In genomic region chr16:27223701-27224100, GRCh38 we compare ENCODE assay signal across 21 cellular contexts. TPM values are rescaled to one million over a fixed set of nuclear protein-coding genes. Genes with fewer than 3 reads are reported as not detected.
DNase-seq lines count a peak whose midpoint lies in the region; ATAC-seq, FAIRE-seq and TF ChIP-seq lines count a peak whose summit lies in the region.
"Had no signal": no experiment of that assay in that cellular context is flagged by ENCODE, and none has a peak within 500 bp of the region (broad histone marks: within the 10 kb centered on the region; RNA-seq: fewer than 3 reads in every experiment).

No MANE protein-coding gene starts in this region.

- peak overlapping the region; percentile 34 for H3K27ac Mint-ChIP-seq in activated naive CD4-positive, alpha-beta T cell treated with anti-CD3 and anti-CD28 coated beads, Interleukin-2, amount 10 ng/mL, durations not matched to agents 7 days and 5 days
- H3K27ac Mint-ChIP-seq in WTC11, result peak overlapping the region; percentile 85; the same call in 1 of the 2 replicates
- no peak overlapping the region for H3K27ac Mint-ChIP-seq in activated CD4-positive, alpha-beta memory T cell treated with anti-CD3 and anti-CD28 coated beads, Interleukin-2, amount 10 ng/mL, durations not matched to agents 7 days and 5 days
- H3K27ac Mint-ChIP-seq: activated CD8-positive, alpha-beta memory T cell treated with anti-CD3 and anti-CD28 coated beads, Interleukin-2, amount 10 ng/mL, durations not matched to agents 7 days and 5 days; nephron had no signal

- no peaks in the 10 kb centered on the region for H4K20me1 ChIP-seq in fibroblast of lung (ENCODE audit: control insufficient read depth, extremely low read depth, insufficient read depth, low read length)

- TF ChIP-seq CTCF in WTC11 (IDR thresholded peaks at IDR 0.05) (no peak), fibroblast of lung (conservative IDR thresholded peaks at IDR 0.05 in 1 of 2, IDR thresholded peaks at IDR 0.05 in 1 of 2; ENCODE audit: low read depth in 1 of 2, low read length in 2 of 2) (no peak)

- FAIRE-seq in small intestine (lab: Jason Lieb, UNC), result no peak
- FAIRE-seq: A549, islet of Langerhans had no signal

- H3K4me2 ChIP-seq in fibroblast of lung (ENCODE audit: extremely low read depth, insufficient read depth, low read length) (no peak overlapping the region), skeletal muscle satellite cell (ENCODE audit: low read length) (no peak overlapping the region)
- H3K4me2 ChIP-seq: A549, hepatocyte, SK-N-SH had no signal

- no peak overlapping the region for H3K4me3 Mint-ChIP-seq in activated naive CD4-positive, alpha-beta T cell treated with anti-CD3 and anti-CD28 coated beads, Interleukin-2, amount 10 ng/mL, durations not matched to agents 7 days and 5 days
- no peak overlapping the region for H3K4me3 Mint-ChIP-seq in WTC11
- no peak overlapping the region for H3K4me3 Mint-ChIP-seq in activated CD4-positive, alpha-beta memory T cell treated with anti-CD3 and anti-CD28 coated beads, Interleukin-2, amount 10 ng/mL, durations not matched to agents 7 days and 5 days
- H3K4me3 Mint-ChIP-seq: activated CD8-positive, alpha-beta memory T cell treated with anti-CD3 and anti-CD28 coated beads, Interleukin-2, amount 10 ng/mL, durations not matched to agents 7 days and 5 days; CD14-positive monocyte; nephron had no signal

- H3K27ac ChIP-seq in fibroblast of lung (ENCODE audit: insufficient read depth, low read length) (peak overlapping the region; percentile 86), small intestine (ENCODE audit: low read depth in 1 of 2, low read length in 1 of 2) (no peak overlapping the region)
- H3K27ac ChIP-seq: A549, hepatocyte, vagina had no signal

- H3K9ac ChIP-seq in fibroblast of lung (ENCODE audit: insufficient read depth, low read length), result no peak overlapping the region
- H3K9ac ChIP-seq in skeletal muscle satellite cell (ENCODE audit: low read depth, low read length), result peak overlapping the region; percentile 13
- H3K9ac ChIP-seq: SK-N-SH had no signal

- DNase-seq in activated naive CD4-positive, alpha-beta T cell treated with anti-CD3 and anti-CD28 coated beads, Interleukin-2, amount 10 ng/mL, durations not matched to agents 7 days and 5 days, result no peak
- no peak for DNase-seq in activated naive CD4-positive, alpha-beta T cell (lab: John Stamatoyannopoulos, UW)
- no peak for DNase-seq in WTC11 (ENCODE audit: low spot score)
- no peak for DNase-seq in fibroblast of lung (ENCODE audit: low read depth in 2 of 2)
- no peak for DNase-seq in small intestine
- no peak for DNase-seq in NCI-H2081 treated with DMSO at 0.1 percent for 48 hours (lab: John Stamatoyannopoulos, UW)
- no peak for DNase-seq in activated CD4-positive, alpha-beta memory T cell treated with anti-CD3 and anti-CD28 coated beads, Interleukin-2, amount 10 ng/mL, durations not matched to agents 7 days and 5 days
- DNase-seq: activated CD4-positive, CD25-positive, alpha-beta regulatory T cell treated with anti-CD3 and anti-CD28 coated beads, Interleukin-2, amount 50 U/mL, for 72 hours; activated CD8-positive, alpha-beta memory T cell treated with anti-CD3 and anti-CD28 coated beads, Interleukin-2, amount 10 ng/mL, durations not matched to agents 7 days and 5 days; activated effector memory CD4-positive, alpha-beta T cell treated with Interleukin-2 at 50 U/mL for 16 hours; SK-N-SH; stimulated activated CD4-positive, alpha-beta T cell treated with anti-CD3 and anti-CD28 coated beads, Interleukin-2, amount 100 ng/mL, for 48 hours; T1000 had no signal

- 87 to 90% (median 88%) methylated on average over 6 of the region's 6 CpGs for WGBS in small intestine, 3 donors

- H3K4me3 ChIP-seq in fibroblast of lung (replicated peaks in 1 of 4; ENCODE audit: control extremely low read depth in 1 of 4, insufficient read depth in 1 of 4, low read depth in 3 of 4, low read length in 4 of 4) (no peak overlapping the region), skeletal muscle satellite cell (ENCODE audit: low read length) (no peak overlapping the region), small intestine (ENCODE audit: low read depth in 1 of 2, low read length in 2 of 2) (no peak overlapping the region)
- H3K4me3 ChIP-seq: A549, hepatocyte, vagina had no signal

- peaks cover 32% of the 10 kb centered on the region for H3K4me1 Mint-ChIP-seq in activated naive CD4-positive, alpha-beta T cell treated with anti-CD3 and anti-CD28 coated beads, Interleukin-2, amount 10 ng/mL, durations not matched to agents 7 days and 5 days
- no peaks in the 10 kb centered on the region for H3K4me1 Mint-ChIP-seq in WTC11
- peaks cover 21% of the 10 kb centered on the region for H3K4me1 Mint-ChIP-seq in activated CD4-positive, alpha-beta memory T cell treated with anti-CD3 and anti-CD28 coated beads, Interleukin-2, amount 10 ng/mL, durations not matched to agents 7 days and 5 days

- H3K9me3 ChIP-seq in fibroblast of lung (ENCODE audit: control insufficient read depth, insufficient read depth, low read depth, low read length), result no peaks in the 10 kb centered on the region
- H3K9me3 ChIP-seq in skeletal muscle satellite cell (replicated peaks; ENCODE audit: low read length), result no peaks in the 10 kb centered on the region
- no peaks in the 10 kb centered on the region for H3K9me3 ChIP-seq in small intestine (ENCODE audit: control insufficient read depth, low read depth)
- H3K9me3 ChIP-seq: A549, SK-N-SH, vagina had no signal

- H3K79me2 ChIP-seq in fibroblast of lung (ENCODE audit: control insufficient read depth, insufficient read depth, low read length), result no peaks in the 10 kb centered on the region
- H3K79me2 ChIP-seq: hepatocyte had no signal

- peaks cover 47% of the 10 kb centered on the region for H3K36me3 Mint-ChIP-seq in activated naive CD4-positive, alpha-beta T cell treated with anti-CD3 and anti-CD28 coated beads, Interleukin-2, amount 10 ng/mL, durations not matched to agents 7 days and 5 days
- H3K36me3 Mint-ChIP-seq in WTC11, result no peaks in the 10 kb centered on the region
- H3K36me3 Mint-ChIP-seq in activated CD4-positive, alpha-beta memory T cell treated with anti-CD3 and anti-CD28 coated beads, Interleukin-2, amount 10 ng/mL, durations not matched to agents 7 days and 5 days (ENCODE audit: low read depth), result peaks cover 35% of the 10 kb centered on the region

- no peak for ATAC-seq in WTC11
- ATAC-seq: activated CD8-positive, alpha-beta memory T cell treated with anti-CD3 and anti-CD28 coated beads, Interleukin-2, amount 10 ng/mL, durations not matched to agents 7 days and 5 days; Panc1 had no signal

- POLR2A ChIA-PET in WTC11 (lab: Charles Lee), result no interaction called here
- POLR2A ChIA-PET in activated CD4-positive, alpha-beta memory T cell treated with anti-CD3 and anti-CD28 coated beads, Interleukin-2, amount 10 ng/mL, durations not matched to agents 7 days and 5 days (lab: Charles Lee), result interaction anchor here (1.0 to 2.0 kb wide), 2 partner anchors 10 to 20 kb away, joined by 4 to 5 read pairs; partner anchors contain the start of gene KDM8

- no peaks in the 10 kb centered on the region for H3K27me3 ChIP-seq in fibroblast of lung (ENCODE audit: control insufficient read depth, insufficient read depth, low read length)
- no peaks in the 10 kb centered on the region for H3K27me3 ChIP-seq in skeletal muscle satellite cell (ENCODE audit: control insufficient read depth, insufficient read depth, low read length)
- H3K27me3 ChIP-seq in small intestine (ENCODE audit: control insufficient read depth in 2 of 2, insufficient read depth in 2 of 2, low read length in 2 of 2), result no peaks in the 10 kb centered on the region
- H3K27me3 ChIP-seq: hepatocyte, vagina had no signal

- no peaks in the 10 kb centered on the region for H3K9me3 Mint-ChIP-seq in activated naive CD4-positive, alpha-beta T cell treated with anti-CD3 and anti-CD28 coated beads, Interleukin-2, amount 10 ng/mL, durations not matched to agents 7 days and 5 days
- no peaks in the 10 kb centered on the region for H3K9me3 Mint-ChIP-seq in WTC11
- no peaks in the 10 kb centered on the region for H3K9me3 Mint-ChIP-seq in activated CD4-positive, alpha-beta memory T cell treated with anti-CD3 and anti-CD28 coated beads, Interleukin-2, amount 10 ng/mL, durations not matched to agents 7 days and 5 days
- H3K9me3 Mint-ChIP-seq: CD14-positive monocyte, nephron had no signal

- H3K36me3 ChIP-seq in fibroblast of lung (ENCODE audit: control insufficient read depth, insufficient read depth, low read length) (peaks cover 10% of the 10 kb centered on the region), skeletal muscle satellite cell (ENCODE audit: insufficient read depth, low read length) (peaks cover 22% of the 10 kb centered on the region), small intestine (ENCODE audit: control insufficient read depth in 2 of 2, insufficient read depth in 2 of 2, low read length in 2 of 2) (peaks cover 0 to 2% of the 10 kb centered on the region in 2 donors)

- peaks cover 3% of the 10 kb centered on the region for H3K27me3 Mint-ChIP-seq in activated naive CD4-positive, alpha-beta T cell treated with anti-CD3 and anti-CD28 coated beads, Interleukin-2, amount 10 ng/mL, durations not matched to agents 7 days and 5 days
- H3K27me3 Mint-ChIP-seq in WTC11 (ENCODE audit: low read depth), result no peaks in the 10 kb centered on the region
- no peaks in the 10 kb centered on the region for H3K27me3 Mint-ChIP-seq in activated CD4-positive, alpha-beta memory T cell treated with anti-CD3 and anti-CD28 coated beads, Interleukin-2, amount 10 ng/mL, durations not matched to agents 7 days and 5 days
- H3K27me3 Mint-ChIP-seq: activated CD8-positive, alpha-beta memory T cell treated with anti-CD3 and anti-CD28 coated beads, Interleukin-2, amount 10 ng/mL, durations not matched to agents 7 days and 5 days had no signal

- CTCF ChIA-PET in activated naive CD4-positive, alpha-beta T cell treated with anti-CD3 and anti-CD28 coated beads, Interleukin-2, amount 10 ng/mL, durations not matched to agents 7 days and 5 days (lab: Charles Lee), result interaction anchor here (1.4 to 1.6 kb wide), 2 partner anchors 43 to 44 kb away, joined by 4 read pairs; no protein-coding TSS in a partner anchor
- CTCF ChIA-PET in WTC11 (lab: Charles Lee), result interaction anchor here (1.9 to 3.0 kb wide), 2 partner anchors 11 to 44 kb away, joined by 6 to 11 read pairs; no protein-coding TSS in a partner anchor
- CTCF ChIA-PET in activated CD4-positive, alpha-beta memory T cell treated with anti-CD3 and anti-CD28 coated beads, Interleukin-2, amount 10 ng/mL, durations not matched to agents 7 days and 5 days (lab: Charles Lee), result interaction anchor here (2.5 kb wide), 1 partner anchor 44 kb away, joined by 11 read pairs; no protein-coding TSS in a partner anchor

- no peak overlapping the region for H2AFZ ChIP-seq in fibroblast of lung (ENCODE audit: low read length)
- H2AFZ ChIP-seq: hepatocyte had no signal

- H3K4me1 ChIP-seq in fibroblast of lung (ENCODE audit: control insufficient read depth, extremely low read depth, insufficient read depth, low read length) (peaks cover 19% of the 10 kb centered on the region), skeletal muscle satellite cell (ENCODE audit: control insufficient read depth, insufficient read depth, low read length) (peaks cover 26% of the 10 kb centered on the region), small intestine (ENCODE audit: control insufficient read depth in 2 of 2, insufficient read depth in 1 of 2, low read depth in 1 of 2, low read length in 1 of 2) (no peaks in the 10 kb centered on the region)

RNA-seq across cellular contexts. Expression of gene KDM8, which starts 20.4 kb away (rescaled TPM):
- total RNA-seq in WTC11 (2021) (10.9 to 16.5 TPM (median 11.7 TPM) in 3 replicates), fibroblast of lung (1.8 and 3.6 TPM in 2 replicates)
- polyA plus RNA-seq in fibroblast of lung (2.0 and 2.9 TPM in 2 replicates), small intestine (100 to 1,000 TPM in 1 of 3 donors, 10 to 100 TPM in 1, 1 to 10 TPM in 1; 8.7 to 117 (median 67.6) TPM)
- polyA plus RNA-seq in fibroblast of lung (2012), result 2.9 and 3.8 TPM in 2 replicates
- 7.1 and 8.2 TPM in 2 replicates for polyA minus RNA-seq in fibroblast of lung (ENCODE audit: low replicate concordance)
- total RNA-seq in skeletal muscle satellite cell (2012; rRNA removed), result 1.5 and 2.0 TPM in 2 replicates
- total RNA-seq in activated CD4-positive, alpha-beta memory T cell treated with anti-CD3 and anti-CD28 coated beads, Interleukin-2, amount 10 ng/mL, durations not matched to agents 7 days and 5 days, result 10 to 100 TPM; 12.7 to 14.3 TPM

RNA-seq across cellular contexts. Expression of gene NSMCE1, which starts 44.9 kb away (rescaled TPM):
- total RNA-seq in WTC11 (2021), result 29.4 to 44.8 TPM (median 43.8 TPM) in 3 replicates
- 124 and 142 TPM in 2 replicates for total RNA-seq in fibroblast of lung
- 48.8 and 62.3 TPM in 2 replicates for polyA plus RNA-seq in fibroblast of lung
- 99.0 and 130 TPM in 2 replicates for polyA plus RNA-seq in fibroblast of lung (2012)
- polyA minus RNA-seq in fibroblast of lung (ENCODE audit: low replicate concordance), result 141 and 163 TPM in 2 replicates
- 95.6 and 107 TPM in 2 replicates for total RNA-seq in skeletal muscle satellite cell (2012; rRNA removed)
- polyA plus RNA-seq in small intestine, result 10 to 100 TPM; 37.8 to 66.1 (median 42.7) TPM
- 100 to 1,000 TPM; 100 to 106 TPM for total RNA-seq in activated CD4-positive, alpha-beta memory T cell treated with anti-CD3 and anti-CD28 coated beads, Interleukin-2, amount 10 ng/mL, durations not matched to agents 7 days and 5 days
